In the genomic region with DNA sequence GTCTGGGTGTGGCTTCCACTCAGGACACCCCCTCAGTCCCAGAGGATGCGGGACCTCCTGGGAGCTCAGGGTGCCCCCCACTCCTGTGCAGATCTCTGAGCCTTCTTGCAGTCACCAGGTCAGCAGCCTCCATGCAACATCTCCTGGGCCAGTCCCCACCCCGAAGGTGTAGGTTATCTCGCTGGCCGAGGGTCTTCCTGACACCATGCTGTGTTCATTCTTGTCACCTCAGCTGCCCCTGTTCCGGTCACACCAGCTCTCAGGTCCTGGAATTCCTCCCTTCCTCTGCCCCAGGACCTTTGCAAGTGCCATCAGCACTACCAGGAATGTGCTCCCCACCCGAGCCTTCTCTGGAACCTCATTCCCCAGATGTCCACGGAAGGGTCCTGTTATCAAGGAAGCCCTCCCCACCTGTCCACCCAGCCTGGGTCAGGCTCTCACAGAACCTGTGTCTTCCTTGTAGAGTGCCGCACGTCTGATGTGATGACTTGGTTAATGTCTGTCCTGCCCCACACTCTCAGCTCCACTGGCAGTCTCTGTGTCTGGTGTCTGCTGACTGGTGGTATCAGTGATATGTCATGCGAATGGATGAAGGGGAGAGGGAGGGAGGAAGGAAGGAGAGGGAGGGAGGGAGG, we compare ENCODE assay signal across 15 cellular contexts.
DNase-seq lines count a peak whose midpoint lies in the region; ATAC-seq and TF ChIP-seq lines count a peak whose summit lies in the region.
"Had no signal": no experiment of that assay in that cellular context is flagged by ENCODE, and none has a peak within 500 bp of the region (broad histone marks: within the 10 kb centered on the region; RNA-seq: fewer than 3 reads in every experiment).

No MANE protein-coding gene starts in this region.

- H3K9me3 ChIP-seq in RWPE2 (ENCODE audit: severe bottlenecking) (no peaks in the 10 kb centered on the region), neural progenitor cell (ENCODE audit: low read depth) (no peaks in the 10 kb centered on the region), aorta (ENCODE audit: control insufficient read depth, low read length) (no peaks in the 10 kb centered on the region)

- H3F3A ChIP-seq in neural progenitor cell (ENCODE audit: low read depth), result no peaks in the 10 kb centered on the region

- 65% methylated on average over 10 of the region's 10 CpGs for WGBS in aorta, 2 donors

- no peaks in the 10 kb centered on the region for H3K36me3 Mint-ChIP-seq in neural progenitor cell
- H3K36me3 Mint-ChIP-seq in natural killer cell treated with Interleukin-12 subunit alpha and Interleukin-12 subunit beta and Interleukin-15 and Interleukin-18, amount 100 ng/mL, for 72 hours, result no peaks in the 10 kb centered on the region
- H3K36me3 Mint-ChIP-seq: CD4-positive, alpha-beta memory T cell had no signal

- H3K79me2 ChIP-seq in neural progenitor cell (ENCODE audit: low read depth), result no peaks in the 10 kb centered on the region

- DNase-seq in Right ventricle myocardium inferior (ENCODE audit: missing footprints), result peak; percentile 33
- DNase-seq in cardiac septum (ENCODE audit: low spot score), result no peak
- peak; percentile 78 for DNase-seq in RWPE2 (ENCODE audit: low spot score)
- no peak for DNase-seq in neural progenitor cell (ENCODE audit: low spot score)
- peak; percentile 5 to 59 for DNase-seq in aorta
- no peak for DNase-seq in NCI-H69 (lab: John Stamatoyannopoulos, UW)
- DNase-seq in natural killer cell treated with Interleukin-12 subunit alpha and Interleukin-12 subunit beta and Interleukin-15 and Interleukin-18, amount 100 ng/mL, for 72 hours (ENCODE audit: low spot score), result no peak
- DNase-seq: AML-193; C1 segment of cervical spinal cord; CD4-positive, alpha-beta memory T cell; DMS79; HCEC 1CT had no signal

- H3K9ac ChIP-seq in neural progenitor cell, result no peak overlapping the region

- peak overlapping the region; percentile 51 for H3K27ac Mint-ChIP-seq in neural progenitor cell
- H3K27ac Mint-ChIP-seq in natural killer cell treated with Interleukin-12 subunit alpha and Interleukin-12 subunit beta and Interleukin-15 and Interleukin-18, amount 100 ng/mL, for 72 hours, result no peak overlapping the region
- H3K27ac Mint-ChIP-seq: CD4-positive, alpha-beta memory T cell had no signal

- peaks cover 26% of the 10 kb centered on the region for H3K4me1 Mint-ChIP-seq in neural progenitor cell
- H3K4me1 Mint-ChIP-seq in natural killer cell treated with Interleukin-12 subunit alpha and Interleukin-12 subunit beta and Interleukin-15 and Interleukin-18, amount 100 ng/mL, for 72 hours (ENCODE audit: low read depth in 2 of 2), result no peaks in the 10 kb centered on the region
- H3K4me1 Mint-ChIP-seq: CD4-positive, alpha-beta memory T cell had no signal

- TF ChIP-seq CTCF in RWPE2 (IDR thresholded peaks at IDR 0.05; ENCODE audit: poor library complexity, severe bottlenecking) (no peak), neural progenitor cell (IDR thresholded peaks at IDR 0.05) (no peak)

- intact Hi-C loops in Right ventricle myocardium inferior (cut with DNase I) (no loop called here), cardiac septum (cut with DNase I) (no loop called here), aorta (cut with DNase I) (no loop called here)

- H3K4me1 ChIP-seq in RWPE2 (ENCODE audit: insufficient read depth, poor library complexity, severe bottlenecking) (no peaks in the 10 kb centered on the region), neural progenitor cell (peaks cover 9% of the 10 kb centered on the region), aorta (ENCODE audit: control insufficient read depth in 1 of 2, insufficient read depth in 2 of 2, low read length in 2 of 2) (no peaks in the 10 kb centered on the region)

- H4K20me1 ChIP-seq in neural progenitor cell (ENCODE audit: low read depth), result no peaks in the 10 kb centered on the region

- H3K4me2 ChIP-seq in neural progenitor cell, result no peak overlapping the region

- H3K4me3 ChIP-seq in RWPE2 (ENCODE audit: severe bottlenecking), result no peak overlapping the region
- no peak overlapping the region for H3K4me3 ChIP-seq in neural progenitor cell
- H3K4me3 ChIP-seq in aorta (ENCODE audit: low read length in 2 of 2), result no peak overlapping the region
- H3K4me3 ChIP-seq: GM12878 had no signal

- ATAC-seq in Right ventricle myocardium inferior (no peak), RWPE2 (ENCODE audit: low read depth) (no peak), aorta (ENCODE audit: low FRiP score) (no peak), GM18520 (IDR thresholded peaks at IDR 0.05; ENCODE audit: unreplicated experiment) (no peak)
- no peak for ATAC-seq in natural killer cell treated with Interleukin-12 subunit alpha and Interleukin-12 subunit beta and Interleukin-15 and Interleukin-18, amount 100 ng/mL, for 72 hours
- ATAC-seq: GM12878 had no signal

- no peak overlapping the region for H3K4me3 Mint-ChIP-seq in neural progenitor cell
- no peak overlapping the region for H3K4me3 Mint-ChIP-seq in natural killer cell treated with Interleukin-12 subunit alpha and Interleukin-12 subunit beta and Interleukin-15 and Interleukin-18, amount 100 ng/mL, for 72 hours
- H3K4me3 Mint-ChIP-seq: CD4-positive, alpha-beta memory T cell had no signal

- no peak overlapping the region for H3K27ac ChIP-seq in RWPE2 (ENCODE audit: poor library complexity, severe bottlenecking)
- no peak overlapping the region for H3K27ac ChIP-seq in neural progenitor cell
- no peak overlapping the region for H3K27ac ChIP-seq in aorta (ENCODE audit: low read depth in 1 of 2, low read length in 2 of 2)
- H3K27ac ChIP-seq: 22Rv1 had no signal

- H3K27me3 Mint-ChIP-seq in neural progenitor cell (ENCODE audit: insufficient read depth, low read depth), result peaks cover 7% of the 10 kb centered on the region
- H3K27me3 Mint-ChIP-seq in natural killer cell treated with Interleukin-12 subunit alpha and Interleukin-12 subunit beta and Interleukin-15 and Interleukin-18, amount 100 ng/mL, for 72 hours, result peaks cover 4 to 7% of the 10 kb centered on the region in 2 donors

- no peaks in the 10 kb centered on the region for H3K36me3 ChIP-seq in RWPE2 (ENCODE audit: low read depth)
- H3K36me3 ChIP-seq in neural progenitor cell, result no peaks in the 10 kb centered on the region
- H3K36me3 ChIP-seq in aorta (ENCODE audit: control insufficient read depth in 1 of 2, insufficient read depth in 2 of 2, low read length in 1 of 2), result no peaks in the 10 kb centered on the region

- no peak overlapping the region for H2AFZ ChIP-seq in neural progenitor cell (replicated peaks)

- H3K27me3 ChIP-seq in RWPE2 (ENCODE audit: insufficient read depth, poor library complexity, severe bottlenecking) (no peaks in the 10 kb centered on the region), neural progenitor cell (no peaks in the 10 kb centered on the region), aorta (ENCODE audit: control insufficient read depth in 1 of 2, insufficient read depth in 2 of 2, low read length in 1 of 2) (no peaks in the 10 kb centered on the region)

- no peaks in the 10 kb centered on the region for H3K9me3 Mint-ChIP-seq in neural progenitor cell
- H3K9me3 Mint-ChIP-seq in natural killer cell treated with Interleukin-12 subunit alpha and Interleukin-12 subunit beta and Interleukin-15 and Interleukin-18, amount 100 ng/mL, for 72 hours, result no peaks in the 10 kb centered on the region
- H3K9me3 Mint-ChIP-seq: CD4-positive, alpha-beta memory T cell had no signal

Comparison
In these comparisons a context has a peak if more than half of its experiments do, and no peak if none do; other contexts are left out.
1. DNase-seq: peak in Right ventricle myocardium inferior (single experiment), RWPE2 (single experiment) and aorta (2 of 2); none in cardiac septum (single experiment), neural progenitor cell (single experiment), NCI-H69 (single experiment) and natural killer cell treated with Interleukin-12 subunit alpha and Interleukin-12 subunit beta and Interleukin-15 and Interleukin-18, amount 100 ng/mL, for 72 hours (single experiment).